In the genomic region with DNA sequence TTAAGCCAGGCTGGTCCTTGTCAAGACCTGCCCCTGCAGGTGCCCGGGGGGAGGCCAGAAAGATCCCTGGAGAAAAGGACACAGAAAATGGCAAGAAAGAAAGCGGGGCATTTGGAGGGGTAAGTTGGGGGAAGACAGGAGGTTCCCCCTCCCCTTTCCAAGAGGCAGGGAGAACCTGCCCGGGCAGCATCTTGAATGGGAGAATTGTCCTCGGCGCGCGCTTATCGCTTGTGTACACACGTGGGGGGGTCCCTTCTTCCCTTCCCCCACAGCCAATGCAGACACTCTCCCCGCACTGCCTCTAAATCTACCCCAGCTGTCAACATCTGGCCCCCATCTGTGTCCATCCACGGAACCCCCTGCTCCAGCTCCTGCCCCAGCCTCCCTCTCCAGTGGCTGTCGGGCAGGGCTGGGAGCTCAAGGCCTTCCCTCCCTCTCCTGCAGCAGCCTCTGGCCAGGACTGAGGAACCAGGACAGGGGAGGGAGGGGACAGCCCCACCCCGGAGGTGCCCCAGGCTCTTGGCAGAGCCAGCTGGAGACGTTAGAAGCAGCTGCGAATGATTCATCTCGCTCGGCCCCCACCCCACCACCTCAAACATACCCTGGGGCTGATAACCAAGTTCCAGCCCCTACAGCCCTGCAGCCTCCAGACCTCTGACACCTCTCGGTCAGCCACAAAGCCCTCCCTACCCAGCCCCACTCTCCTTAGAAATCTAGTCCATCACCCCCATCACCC, we compare ENCODE assay signal across 9 cellular contexts. TPM values are rescaled to one million over a fixed set of nuclear protein-coding genes. Genes with fewer than 3 reads are reported as not detected.
A peak's percentile ranks its signal among the peaks of the same experiment; 100 is the strongest.
DNase-seq lines count a peak whose midpoint lies in the region; TF ChIP-seq lines count a peak whose summit lies in the region.
"Had no signal": no experiment of that assay in that cellular context is flagged by ENCODE, and none has a peak within 500 bp of the region (broad histone marks: within the 10 kb centered on the region; RNA-seq: fewer than 3 reads in every experiment).

No MANE protein-coding gene starts in this region.

- 40 to 53% (median 47%) methylated on average over 18 of the region's 18 CpGs for WGBS in spleen, 5 donors

- no peak for TF ChIP-seq POLR2A in spleen (IDR thresholded peaks at IDR 0.05)

- H3K4me3 Mint-ChIP-seq in activated T-helper 2 cell treated with anti-CD3 and anti-CD28 coated beads, Interferon-gamma antibody, Interleukin-2, Interleukin-4, amounts not matched to agents 10 μg/mL and 5 μg/mL and 100 μg/mL, durations not matched to agents 14 hours and 24 hours and 36 hours (ENCODE audit: low read depth), result no peak overlapping the region
- H3K4me3 Mint-ChIP-seq: nephron had no signal

- intact Hi-C loops in spleen (cut with DNase I; ENCODE audit: low total_unique reads), result no loop called here
- intact Hi-C loops in activated T-helper 2 cell treated with anti-CD3 and anti-CD28 coated beads, Interferon-gamma antibody, Interleukin-2, Interleukin-4, amounts not matched to agents 10 μg/mL and 5 μg/mL and 100 μg/mL, durations not matched to agents 14 hours and 24 hours and 36 hours (cut with micrococcal nuclease), result no loop called here

- peaks cover 6% of the 10 kb centered on the region for H3K4me1 Mint-ChIP-seq in activated T-helper 2 cell treated with anti-CD3 and anti-CD28 coated beads, Interferon-gamma antibody, Interleukin-2, Interleukin-4, amounts not matched to agents 10 μg/mL and 5 μg/mL and 100 μg/mL, durations not matched to agents 14 hours and 24 hours and 36 hours (ENCODE audit: low read depth)

- H3K4me1 ChIP-seq in spleen, result peaks cover 18 to 79% (median 50%) of the 10 kb centered on the region in 6 donors

- H3K27ac Mint-ChIP-seq in activated T-helper 2 cell treated with anti-CD3 and anti-CD28 coated beads, Interferon-gamma antibody, Interleukin-2, Interleukin-4, amounts not matched to agents 10 μg/mL and 5 μg/mL and 100 μg/mL, durations not matched to agents 14 hours and 24 hours and 36 hours, result no peak overlapping the region

- H3K4me3 ChIP-seq in H7 (ENCODE audit: insufficient read depth, low read depth, low read length) (no peak overlapping the region), spleen (no peak overlapping the region), coronary artery (no peak overlapping the region)

- H3K9me3 Mint-ChIP-seq in activated T-helper 2 cell treated with anti-CD3 and anti-CD28 coated beads, Interferon-gamma antibody, Interleukin-2, Interleukin-4, amounts not matched to agents 10 μg/mL and 5 μg/mL and 100 μg/mL, durations not matched to agents 14 hours and 24 hours and 36 hours, result no peaks in the 10 kb centered on the region
- H3K9me3 Mint-ChIP-seq: nephron had no signal

- DNase-seq in H7, result peak; percentile 66
- peak; percentile 99 for DNase-seq in RWPE1 (ENCODE audit: low spot score)
- DNase-seq in fibroblast of the conjunctiva (ENCODE audit: low read depth), result peak; percentile 94
- no peak for DNase-seq in spleen
- DNase-seq in substantia nigra (lab: John Stamatoyannopoulos, UW), result no peak
- no peak for DNase-seq in NCI-H2107 treated with DMSO at 0.1 percent for 48 hours (lab: John Stamatoyannopoulos, UW; ENCODE audit: unreplicated experiment)
- DNase-seq in activated T-helper 2 cell treated with anti-CD3 and anti-CD28 coated beads, Interferon-gamma antibody, Interleukin-2, Interleukin-4, amounts not matched to agents 10 μg/mL and 5 μg/mL and 100 μg/mL, durations not matched to agents 14 hours and 24 hours and 36 hours (ENCODE audit: low spot score), result no peak
- DNase-seq in coronary artery (ENCODE audit: low spot score), result no peak

- H3K27me3 ChIP-seq in H7 (ENCODE audit: control insufficient read depth, insufficient read depth, low read length) (no peaks in the 10 kb centered on the region), spleen (replicated peaks in 1 of 7) (peaks cover 0 to 8% (median 0%) of the 10 kb centered on the region in 7 donors)

- H3K36me3 Mint-ChIP-seq in activated T-helper 2 cell treated with anti-CD3 and anti-CD28 coated beads, Interferon-gamma antibody, Interleukin-2, Interleukin-4, amounts not matched to agents 10 μg/mL and 5 μg/mL and 100 μg/mL, durations not matched to agents 14 hours and 24 hours and 36 hours (ENCODE audit: low read depth), result no peaks in the 10 kb centered on the region

- H3K36me3 ChIP-seq in H7 (replicated peaks; ENCODE audit: control insufficient read depth, insufficient read depth, low read length), result peaks cover 24% of the 10 kb centered on the region
- H3K36me3 ChIP-seq in spleen, result peaks cover 0 to 33% (median 15%) of the 10 kb centered on the region in 6 donors

- CTCF ChIA-PET in RWPE1 (lab: Yijun Ruan, JAX), result interaction anchor here (1.1 to 2.5 kb wide), 5 partner anchors 8 to 96 kb away, joined by 3 to 16 read pairs (median 5); a partner anchor contains a TSS

- POLR2A ChIA-PET in RWPE1 (lab: Yijun Ruan, JAX; ENCODE audit: low non-redundant PET), result interaction anchor here (0.6 to 1.0 kb wide), 2 partner anchors 25 to 506 kb away, joined by 3 read pairs; a partner anchor contains a TSS

- H3K27ac ChIP-seq in RWPE1 (peak overlapping the region; percentile 99), spleen (peak overlapping the region in 5 of 8 donors; percentile 20 to 47 (median 31)), substantia nigra (ENCODE audit: low read depth, low read length, poor library complexity, severe bottlenecking) (no peak overlapping the region), coronary artery (no peak overlapping the region)

- no peak for TF ChIP-seq CTCF in RWPE1 (conservative IDR thresholded peaks at IDR 0.05; ENCODE audit: low read depth)
- no peak for TF ChIP-seq CTCF in spleen (IDR thresholded peaks at IDR 0.05 in 8 of 11, conservative IDR thresholded peaks at IDR 0.05 in 3 of 11)
- TF ChIP-seq CTCF in coronary artery (IDR thresholded peaks at IDR 0.05), result no peak

- H3K9me3 ChIP-seq in spleen, result no peaks in the 10 kb centered on the region

- H3K27me3 Mint-ChIP-seq in activated T-helper 2 cell treated with anti-CD3 and anti-CD28 coated beads, Interferon-gamma antibody, Interleukin-2, Interleukin-4, amounts not matched to agents 10 μg/mL and 5 μg/mL and 100 μg/mL, durations not matched to agents 14 hours and 24 hours and 36 hours (ENCODE audit: low read depth), result no peaks in the 10 kb centered on the region

RNA-seq across cellular contexts. Expression of a gene that starts 25.3 kb away (rescaled TPM):
- 141 and 143 TPM in 2 replicates for total RNA-seq in H7 (2014; rRNA removed; shearing (Covaris generic))
- total RNA-seq in spleen, result 100 to 1,000 TPM in 5 of 7 donors, 10 to 100 TPM in 2; 82.9 to 157 (median 109) TPM
- 10 to 100 TPM; 14.8 to 34.7 (median 21.4) TPM for polyA plus RNA-seq in spleen
- total RNA-seq in activated T-helper 2 cell treated with anti-CD3 and anti-CD28 coated beads, Interferon-gamma antibody, Interleukin-2, Interleukin-4, amounts not matched to agents 10 μg/mL and 5 μg/mL and 100 μg/mL, durations not matched to agents 14 hours and 24 hours and 36 hours, result 2.1 and 2.4 TPM in 2 replicates

RNA-seq across cellular contexts. Expression of a gene that starts 50.5 kb away (rescaled TPM):
- total RNA-seq in H7 (2014; rRNA removed; shearing (Covaris generic)), result 21.9 and 27.9 TPM in 2 replicates
- total RNA-seq in spleen, result 100 to 1,000 TPM in 1 of 7 donors, 10 to 100 TPM in 6; 34.4 to 109 (median 55.7) TPM
- polyA plus RNA-seq in spleen, result 10 to 100 TPM; 17.0 to 48.4 (median 39.3) TPM
- total RNA-seq in activated T-helper 2 cell treated with anti-CD3 and anti-CD28 coated beads, Interferon-gamma antibody, Interleukin-2, Interleukin-4, amounts not matched to agents 10 μg/mL and 5 μg/mL and 100 μg/mL, durations not matched to agents 14 hours and 24 hours and 36 hours, result 27.3 and 31.6 TPM in 2 replicates

Comparison
In these comparisons a context has a peak if more than half of its experiments do, and no peak if none do; other contexts are left out.
1. DNase-seq: peak in H7 (single experiment), RWPE1 (single experiment) and fibroblast of the conjunctiva (single experiment); none in spleen (single experiment), substantia nigra (0 of 49), NCI-H2107 treated with DMSO at 0.1 percent for 48 hours (single experiment), activated T-helper 2 cell treated with anti-CD3 and anti-CD28 coated beads, Interferon-gamma antibody, Interleukin-2, Interleukin-4, amounts not matched to agents 10 μg/mL and 5 μg/mL and 100 μg/mL, durations not matched to agents 14 hours and 24 hours and 36 hours (single experiment) and coronary artery (single experiment).
2. H3K27ac ChIP-seq: peak in RWPE1 (single experiment) and spleen (5 of 8); none in substantia nigra (single experiment) and coronary artery (0 of 2).
3. RNA of a gene that starts 25.3 kb away (total RNA-seq): 141 to 143 TPM in H7 and 82.9 to 157 TPM in spleen; 2.1 to 2.4 TPM in activated T-helper 2 cell treated with anti-CD3 and anti-CD28 coated beads, Interferon-gamma antibody, Interleukin-2, Interleukin-4, amounts not matched to agents 10 μg/mL and 5 μg/mL and 100 μg/mL, durations not matched to agents 14 hours and 24 hours and 36 hours; every median in the first group is over 10 times any median in the second.